In genomic region chr5:149470942-149471341, GRCh38 we compare ENCODE assay signal across 21 cellular contexts.
DNase-seq lines count a peak whose midpoint lies in the region; ATAC-seq, FAIRE-seq and TF ChIP-seq lines count a peak whose summit lies in the region.
"Had no signal": no experiment of that assay in that cellular context is flagged by ENCODE, and none has a peak within 500 bp of the region (broad histone marks: within the 10 kb centered on the region; RNA-seq: fewer than 3 reads in every experiment).

No MANE protein-coding gene starts in this region.

- ATAC-seq in WTC11 (peak; percentile 41), HG02571 (IDR thresholded peaks at IDR 0.05; ENCODE audit: unreplicated experiment) (no peak)
- ATAC-seq in activated T-helper 17 cell treated with anti-CD3 and anti-CD28 coated beads, Interleukin-2, amount 50 U/mL, for 72 hours (replicated peaks) = no peak
- ATAC-seq: activated CD4-positive, CD25-positive, alpha-beta regulatory T cell treated with anti-CD3 and anti-CD28 coated beads, Interleukin-2, amount 50 U/mL, for 24 hours; stimulated activated naive CD8-positive, alpha-beta T cell treated with anti-CD3 and anti-CD28 coated beads, Interleukin-15, Interleukin-2, amounts not matched to agents 100 U/mL and 50 U/mL, for 24 hours had no signal

- FAIRE-seq in kidney (lab: Jason Lieb, UNC) = no peak

- no peaks in the 10 kb centered on the region for H3K27me3 ChIP-seq in rectal smooth muscle tissue (ENCODE audit: control insufficient read depth, insufficient read depth, low read length)
- H3K27me3 ChIP-seq: brain microvascular endothelial cell had no signal

- intact Hi-C loops in kidney (cut with DNase I) = no loop called here

- no peaks in the 10 kb centered on the region for H3K9me3 ChIP-seq in kidney (ENCODE audit: control insufficient read depth in 1 of 2, low read length in 2 of 2)

- H3K4me1 ChIP-seq in kidney (ENCODE audit: control insufficient read depth in 1 of 2, insufficient read depth in 1 of 2, low read depth in 1 of 2, low read length in 2 of 2) (peaks cover 10 to 14% of the 10 kb centered on the region in 2 donors), rectal smooth muscle tissue (ENCODE audit: control insufficient read depth, insufficient read depth, low read length) (peaks cover 13% of the 10 kb centered on the region)

- no peak overlapping the region for H3K4me3 Mint-ChIP-seq in WTC11
- H3K4me3 Mint-ChIP-seq in activated T-helper 17 cell treated with anti-CD3 and anti-CD28 coated beads, Interleukin-2, amount 50 U/mL, for 72 hours = no peak overlapping the region
- H3K4me3 Mint-ChIP-seq: activated naive CD8-positive, alpha-beta T cell treated with anti-CD3 and anti-CD28 coated beads, Interleukin-2, amount 10 ng/mL, durations not matched to agents 7 days and 5 days; activated T-helper 1 cell treated with anti-CD3 and anti-CD28 coated beads, Interleukin-12 subunit alpha, Interleukin-12 subunit beta, Interleukin-2, Interleukin-4 antibody, amounts not matched to agents 30 ng/mL and 10 ng/mL and 1 ng/mL, durations not matched to agents 14 hours and 24 hours and 36 hours; neural crest cell had no signal

- no peak for TF ChIP-seq CTCF in WTC11 (IDR thresholded peaks at IDR 0.05)
- no peak for TF ChIP-seq CTCF in kidney (IDR thresholded peaks at IDR 0.05; ENCODE audit: borderline replicate concordance, extremely low read depth, insufficient read depth)

- POLR2A ChIA-PET in WTC11 (lab: Charles Lee) = no interaction called here

- H3K27ac Mint-ChIP-seq in WTC11 = no peak overlapping the region
- no peak overlapping the region for H3K27ac Mint-ChIP-seq in activated T-helper 17 cell treated with anti-CD3 and anti-CD28 coated beads, Interleukin-2, amount 50 U/mL, for 72 hours
- H3K27ac Mint-ChIP-seq: activated naive CD8-positive, alpha-beta T cell treated with anti-CD3 and anti-CD28 coated beads, Interleukin-2, amount 10 ng/mL, durations not matched to agents 7 days and 5 days; activated T-helper 1 cell treated with anti-CD3 and anti-CD28 coated beads, Interleukin-12 subunit alpha, Interleukin-12 subunit beta, Interleukin-2, Interleukin-4 antibody, amounts not matched to agents 30 ng/mL and 10 ng/mL and 1 ng/mL, durations not matched to agents 14 hours and 24 hours and 36 hours had no signal

- H3K27me3 Mint-ChIP-seq in WTC11 (ENCODE audit: low read depth) = no peaks in the 10 kb centered on the region; the same call in 1 of the 2 replicates
- H3K27me3 Mint-ChIP-seq in activated T-helper 17 cell treated with anti-CD3 and anti-CD28 coated beads, Interleukin-2, amount 50 U/mL, for 72 hours = peaks cover 8% of the 10 kb centered on the region

- H3K4me3 ChIP-seq in kidney (ENCODE audit: low read length in 2 of 2) (peak overlapping the region in 1 of 2 donors; percentile 19), rectal smooth muscle tissue (ENCODE audit: low read length) (no peak overlapping the region)

- H3K36me3 Mint-ChIP-seq in WTC11 = no peaks in the 10 kb centered on the region
- no peaks in the 10 kb centered on the region for H3K36me3 Mint-ChIP-seq in activated T-helper 17 cell treated with anti-CD3 and anti-CD28 coated beads, Interleukin-2, amount 50 U/mL, for 72 hours (ENCODE audit: low read depth)
- H3K36me3 Mint-ChIP-seq: activated naive CD8-positive, alpha-beta T cell treated with anti-CD3 and anti-CD28 coated beads, Interleukin-2, amount 10 ng/mL, durations not matched to agents 7 days and 5 days had no signal

- CTCF ChIA-PET in WTC11 (lab: Charles Lee) = interaction anchor here (1.2 kb wide), 1 partner anchor 81 kb away, joined by 4 read pairs; the partner anchor contains the start of gene CSNK1A1

- peaks cover 7% of the 10 kb centered on the region; the same call in 1 of the 2 replicates for H3K4me1 Mint-ChIP-seq in WTC11
- H3K4me1 Mint-ChIP-seq in activated T-helper 17 cell treated with anti-CD3 and anti-CD28 coated beads, Interleukin-2, amount 50 U/mL, for 72 hours = no peaks in the 10 kb centered on the region
- H3K4me1 Mint-ChIP-seq: activated naive CD8-positive, alpha-beta T cell treated with anti-CD3 and anti-CD28 coated beads, Interleukin-2, amount 10 ng/mL, durations not matched to agents 7 days and 5 days had no signal

- no peaks in the 10 kb centered on the region for H3K9me3 Mint-ChIP-seq in WTC11
- no peaks in the 10 kb centered on the region for H3K9me3 Mint-ChIP-seq in activated T-helper 17 cell treated with anti-CD3 and anti-CD28 coated beads, Interleukin-2, amount 50 U/mL, for 72 hours
- H3K9me3 Mint-ChIP-seq: activated naive CD8-positive, alpha-beta T cell treated with anti-CD3 and anti-CD28 coated beads, Interleukin-2, amount 10 ng/mL, durations not matched to agents 7 days and 5 days; activated T-helper 1 cell treated with anti-CD3 and anti-CD28 coated beads, Interleukin-12 subunit alpha, Interleukin-12 subunit beta, Interleukin-2, Interleukin-4 antibody, amounts not matched to agents 30 ng/mL and 10 ng/mL and 1 ng/mL, durations not matched to agents 14 hours and 24 hours and 36 hours; neural crest cell had no signal

- H3K9ac ChIP-seq in kidney (ENCODE audit: low read length in 2 of 2) = no peak overlapping the region
- no peak overlapping the region for H3K9ac ChIP-seq in rectal smooth muscle tissue (ENCODE audit: low read length)

- H3K27ac ChIP-seq in kidney (ENCODE audit: low read depth in 2 of 2, low read length in 2 of 2) = peak overlapping the region; percentile 68 to 80
- H3K27ac ChIP-seq in rectal smooth muscle tissue (ENCODE audit: low read depth, low read length) = peak overlapping the region; percentile 60
- H3K27ac ChIP-seq: brain microvascular endothelial cell had no signal

- H3K36me3 ChIP-seq in kidney (ENCODE audit: control insufficient read depth in 1 of 2, insufficient read depth in 2 of 2, low read length in 2 of 2) (no peaks in the 10 kb centered on the region), rectal smooth muscle tissue (ENCODE audit: control insufficient read depth, insufficient read depth, low read length) (no peaks in the 10 kb centered on the region)
- H3K36me3 ChIP-seq: brain microvascular endothelial cell had no signal

- DNase-seq in DMS 273 (lab: John Stamatoyannopoulos, UW; ENCODE audit: unreplicated experiment) (peak; percentile 55), WTC11 (ENCODE audit: low spot score) (no peak), kidney (no peak), C1 segment of cervical spinal cord (lab: John Stamatoyannopoulos, UW) (no peak), mucosa of gallbladder (ENCODE audit: low spot score) (no peak)
- DNase-seq: activated naive CD8-positive, alpha-beta T cell treated with anti-CD3 and anti-CD28 coated beads, Interleukin-2, amount 10 ng/mL, durations not matched to agents 7 days and 5 days; brain microvascular endothelial cell; erythroblast; KBM-7; MV-4-11; NCI-H2081; NCI-H526; SHP77 treated with DMSO at 0.1 percent for 48 hours; stimulated activated naive CD8-positive, alpha-beta T cell treated with anti-CD3 and anti-CD28 coated beads, Interleukin-15, Interleukin-2, amounts not matched to agents 100 U/mL and 50 U/mL, for 24 hours; T-helper 2 cell had no signal

TF ChIP-seq in WTC11, 78 proteins besides CTCF, POLR2A, EP300 and RAD21:
- TF ChIP-seq PRDM15 (CRISPR knock-in tag; IDR thresholded peaks at IDR 0.05) (peak; percentile 73), ZNF512 (CRISPR knock-in tag; IDR thresholded peaks at IDR 0.05; ENCODE audit: borderline replicate concordance) (no peak)
